8 cellular contexts compared by ENCODE assay signal in genomic region chr17:5583426-5584382, GRCh38. TPM values are rescaled to one million over a fixed set of nuclear protein-coding genes. Genes with fewer than 3 reads are reported as not detected.
DNase-seq lines count a peak whose midpoint lies in the region; ATAC-seq and TF ChIP-seq lines count a peak whose summit lies in the region.

No MANE protein-coding gene starts in this region.

- H3K36me3 ChIP-seq in breast epithelium: no peaks in the 10 kb centered on the region

- TF ChIP-seq POLR2A in breast epithelium (IDR thresholded peaks at IDR 0.05): no peak

- TF ChIP-seq CTCF in GM12873 (IDR thresholded peaks at IDR 0.05; ENCODE audit: insufficient read depth, low read depth, low read length, missing control alignments) (peak; percentile 5), breast epithelium (IDR thresholded peaks at IDR 0.05) (no peak)

- H3K27me3 ChIP-seq in breast epithelium: no peaks in the 10 kb centered on the region

- peak; percentile 4 for ATAC-seq in HG03139 (IDR thresholded peaks at IDR 0.05; ENCODE audit: unreplicated experiment)
- no peak for ATAC-seq in HG03457 (IDR thresholded peaks at IDR 0.05; ENCODE audit: unreplicated experiment)

- intact Hi-C loops in breast epithelium (cut with DNase I; ENCODE audit: low total_unique reads): no loop called here

- H3K4me1 ChIP-seq in breast epithelium: peaks cover 0 to 6% of the 10 kb centered on the region in 2 donors

- no peak for DNase-seq in breast epithelium (ENCODE audit: low spot score in 2 of 2)
- peak; percentile 32 for DNase-seq in myocyte (ENCODE audit: low read depth)
- no peak for DNase-seq in DMS153 treated with DMSO at 0.1 percent for 48 hours (lab: John Stamatoyannopoulos, UW; ENCODE audit: unreplicated experiment)
- no peak for DNase-seq in T1000 (lab: John Stamatoyannopoulos, UW)
- DNase-seq in Kasumi-1 (lab: John Stamatoyannopoulos, UW): no peak

- peak overlapping the region; percentile 84 to 95 for H3K27ac ChIP-seq in breast epithelium

- no peaks in the 10 kb centered on the region for H3K9me3 ChIP-seq in breast epithelium

- peak overlapping the region; percentile 54 to 66 (median 56) for H3K4me3 ChIP-seq in breast epithelium

RNA-seq across cellular contexts. Expression of gene NLRP1, which starts 0.6 kb away (rescaled TPM):
- 10 to 100 TPM; 27.4 to 35.1 (median 29.6) TPM for total RNA-seq in breast epithelium
- total RNA-seq in myocyte: 31.7 and 46.0 TPM in 2 replicates
- polyA plus RNA-seq in myocyte (2012): 56.4 TPM
